ENCODE assay signal across 26 cellular contexts in genomic region chr2:187307606-187308005, GRCh38.
"Had no signal": no experiment of that assay in that cellular context is flagged by ENCODE, and none has a peak within 500 bp of the region (broad histone marks: within the 10 kb centered on the region; RNA-seq: fewer than 3 reads in every experiment).

No MANE protein-coding gene starts in this region.

- H3K27me3 ChIP-seq: left lung, ovary, right atrium auricular region, right lobe of liver, tibial nerve, uterus had no signal

- H3K4me1 Mint-ChIP-seq: immature natural killer cell; naive B cell; natural killer cell; stimulated activated memory B cell treated with anti-CD40 and anti-IgM and Interleukin-4, amounts not matched to agents 10 μg/mL and 1 μg/mL and 100 μg/mL, for 72 hours; stimulated activated naive CD8-positive, alpha-beta T cell treated with anti-CD3 and anti-CD28 coated beads, Interleukin-15, amount 100 ng/mL, for 72 hours had no signal

- H3K9me3 ChIP-seq: ovary, right lobe of liver, tibial nerve, uterus had no signal

- H3K4me3 ChIP-seq: left lung, lung, ovary, right atrium auricular region, right lobe of liver, smooth muscle cell, tibial nerve, uterus had no signal

- H3K27ac ChIP-seq: left lung, ovary, right atrium auricular region, right lobe of liver, tibial nerve, uterus had no signal

- H3K36me3 Mint-ChIP-seq: immature natural killer cell; mesothelial cell of epicardium; naive B cell; natural killer cell; stimulated activated memory B cell treated with anti-CD40 and anti-IgM and Interleukin-4, amounts not matched to agents 10 μg/mL and 1 μg/mL and 100 μg/mL, for 72 hours; type B pancreatic cell had no signal

- H3K27me3 Mint-ChIP-seq: naive B cell; progenitor cell of endocrine pancreas; stimulated activated memory B cell treated with anti-CD40 and anti-IgM and Interleukin-4, amounts not matched to agents 10 μg/mL and 1 μg/mL and 100 μg/mL, for 72 hours; stimulated activated naive CD8-positive, alpha-beta T cell treated with anti-CD3 and anti-CD28 coated beads, Interleukin-15, amount 100 ng/mL, for 72 hours; type B pancreatic cell had no signal

- H3K4me3 Mint-ChIP-seq: immature natural killer cell; mesothelial cell of epicardium; naive B cell; natural killer cell; stimulated activated memory B cell treated with anti-CD40 and anti-IgM and Interleukin-4, amounts not matched to agents 10 μg/mL and 1 μg/mL and 100 μg/mL, for 72 hours; stimulated activated naive CD8-positive, alpha-beta T cell treated with anti-CD3 and anti-CD28 coated beads, Interleukin-15, amount 100 ng/mL, for 72 hours; type B pancreatic cell had no signal

- ATAC-seq: left colon; left lung; natural killer cell; right lobe of liver; stimulated activated memory B cell treated with anti-CD40 and anti-IgM and Interleukin-4, amounts not matched to agents 10 μg/mL and 1 μg/mL and 100 μg/mL, for 72 hours; stimulated activated naive CD8-positive, alpha-beta T cell treated with anti-CD3 and anti-CD28 coated beads, Interleukin-15, amount 100 ng/mL, for 72 hours had no signal

- H3K4me2 ChIP-seq: smooth muscle cell had no signal

- H3K4me1 ChIP-seq: left lung, right atrium auricular region, right lobe of liver, tibial nerve, uterus had no signal

- H3K9me3 Mint-ChIP-seq: stimulated activated naive CD8-positive, alpha-beta T cell treated with anti-CD3 and anti-CD28 coated beads, Interleukin-15, amount 100 ng/mL, for 72 hours; type B pancreatic cell had no signal

- DNase-seq: hypothalamus; immature natural killer cell; kidney; left colon; left lung; mesendoderm; naive B cell; natural killer cell; ovary; right lobe of liver; stimulated activated CD4-positive, alpha-beta T cell treated with anti-CD3 and anti-CD28 coated beads, Interleukin-1b, Interleukin-23, amount 100 ng/mL, for 48 hours; stimulated activated CD4-positive, alpha-beta T cell treated with anti-CD3 and anti-CD28 coated beads, Interleukin-2, amount 100 ng/mL, for 48 hours; stimulated activated CD4-positive, alpha-beta T cell treated with anti-CD3 and anti-CD28 coated beads, Interleukin-4, amount 100 ng/mL, for 4 hours; stimulated activated CD8-positive, alpha-beta memory T cell treated with anti-CD3 and anti-CD28 coated beads, Interleukin-4, amount 100 ng/mL, for 48 hours; stimulated activated naive CD4-positive, alpha-beta T cell treated with Interleukin-2 at 50 U/mL for 16 hours; stimulated activated naive CD8-positive, alpha-beta T cell treated with anti-CD3 and anti-CD28 coated beads, Interleukin-15, amount 100 ng/mL, for 72 hours; substantia nigra; uterus had no signal

- H3K27ac Mint-ChIP-seq: immature natural killer cell; mesothelial cell of epicardium; naive B cell; natural killer cell; progenitor cell of endocrine pancreas; stimulated activated memory B cell treated with anti-CD40 and anti-IgM and Interleukin-4, amounts not matched to agents 10 μg/mL and 1 μg/mL and 100 μg/mL, for 72 hours; stimulated activated naive CD8-positive, alpha-beta T cell treated with anti-CD3 and anti-CD28 coated beads, Interleukin-15, amount 100 ng/mL, for 72 hours; type B pancreatic cell had no signal

- H3K36me3 ChIP-seq: left lung, ovary, right atrium auricular region, right lobe of liver, tibial nerve, uterus had no signal
